Comparison of ENCODE assay signal across 25 cellular contexts in genomic region chr21:46091118-46091517, GRCh38. TPM values are rescaled to one million over a fixed set of nuclear protein-coding genes. Genes with fewer than 3 reads are reported as not detected.
DNase-seq lines count a peak whose midpoint lies in the region; ATAC-seq, FAIRE-seq and TF ChIP-seq lines count a peak whose summit lies in the region.
"Had no signal": no experiment of that assay in that cellular context is flagged by ENCODE, and none has a peak within 500 bp of the region (broad histone marks: within the 10 kb centered on the region; RNA-seq: fewer than 3 reads in every experiment).

No MANE protein-coding gene starts in this region.

- CTCF ChIA-PET in CD8-positive, alpha-beta T cell (lab: Charles Lee), result no interaction called here
- CTCF ChIA-PET in K562 (lab: Yijun Ruan, JAX; ENCODE audit: low intra/inter-chr PET ratio), result no interaction called here

- 7% methylated on average over 4 of the region's 4 CpGs for WGBS in K562 (ENCODE audit: insufficient coverage, low coverage, missing lambda C conversion rate)

- peak overlapping the region; percentile 71 for H3K27ac Mint-ChIP-seq in CD8-positive, alpha-beta T cell
- H3K27ac Mint-ChIP-seq in stimulated activated effector memory CD8-positive, alpha-beta T cell treated with anti-CD3 and anti-CD28 coated beads, Interleukin-12 subunit alpha, Interleukin-12 subunit beta, amount 100 ng/mL, for 72 hours, result peak overlapping the region; percentile 29
- H3K27ac Mint-ChIP-seq: activated CD4-positive, alpha-beta T cell treated with anti-CD3 and anti-CD28 coated beads for 36 hours; progenitor cell of endocrine pancreas; stimulated activated memory B cell treated with anti-CD40 and anti-IgM and Interleukin-4, amounts not matched to agents 10 μg/mL and 1 μg/mL and 100 μg/mL, for 72 hours had no signal

- no peak overlapping the region for H3K4me3 ChIP-seq in CD8-positive, alpha-beta T cell (ENCODE audit: low read depth, low read length)
- H3K4me3 ChIP-seq in K562, result no peak overlapping the region
- H3K4me3 ChIP-seq in muscle layer of colon (ENCODE audit: low read depth in 1 of 2, low read length in 2 of 2), result no peak overlapping the region
- H3K4me3 ChIP-seq: body of pancreas, lower lobe of right lung, SK-N-MC, upper lobe of right lung had no signal

- peaks cover 2% of the 10 kb centered on the region for H3K36me3 Mint-ChIP-seq in CD8-positive, alpha-beta T cell
- H3K36me3 Mint-ChIP-seq in stimulated activated effector memory CD8-positive, alpha-beta T cell treated with anti-CD3 and anti-CD28 coated beads, Interleukin-12 subunit alpha, Interleukin-12 subunit beta, amount 100 ng/mL, for 72 hours, result peaks cover 7% of the 10 kb centered on the region
- H3K36me3 Mint-ChIP-seq: activated naive CD4-positive, alpha-beta T cell treated with anti-CD3 and anti-CD28 coated beads, Interleukin-2, amount 50 U/mL, for 24 hours; stimulated activated memory B cell treated with anti-CD40 and anti-IgM and Interleukin-4, amounts not matched to agents 10 μg/mL and 1 μg/mL and 100 μg/mL, for 72 hours had no signal

- no peaks in the 10 kb centered on the region for H3K9me1 ChIP-seq in K562 (ENCODE audit: control insufficient read depth, insufficient read depth, low read length)

- no peak for DNase-seq in CD8-positive, alpha-beta T cell
- DNase-seq in K562 (ENCODE audit: extremely low read depth in 1 of 4, low spot score in 3 of 4), result no peak
- no peak for DNase-seq in stimulated activated effector memory CD8-positive, alpha-beta T cell treated with anti-CD3 and anti-CD28 coated beads, Interleukin-12 subunit alpha, Interleukin-12 subunit beta, amount 100 ng/mL, for 72 hours (ENCODE audit: low spot score in 2 of 2)
- no peak for DNase-seq in UCSD-AML1 (lab: John Stamatoyannopoulos, UW; ENCODE audit: unreplicated experiment)
- no peak for DNase-seq in GM03348 (ENCODE audit: low spot score)
- no peak for DNase-seq in anterior cingulate cortex (lab: John Stamatoyannopoulos, UW)
- DNase-seq: activated CD4-positive, alpha-beta T cell treated with anti-CD3 and anti-CD28 coated beads for 36 hours; body of pancreas; COR-L47; cortex of kidney; lower lobe of right lung; NCI-H1417; NCI-H2171 treated with DMSO at 0.1 percent for 48 hours; NCI-H774; stimulated activated CD4-positive, alpha-beta T cell treated with anti-CD3 and anti-CD28 coated beads, Interleukin-12 subunit alpha, Interleukin-12 subunit beta, amount 100 ng/mL, for 4 hours; T-helper 9 cell had no signal

- no peaks in the 10 kb centered on the region for H3K79me2 ChIP-seq in K562 (ENCODE audit: control insufficient read depth, insufficient read depth, low read length)

- ATAC-seq in CD8-positive, alpha-beta T cell, result no peak
- ATAC-seq in K562 (no peak), GM18870 (IDR thresholded peaks at IDR 0.05; ENCODE audit: unreplicated experiment) (no peak)
- no peak for ATAC-seq in stimulated activated effector memory CD8-positive, alpha-beta T cell treated with anti-CD3 and anti-CD28 coated beads, Interleukin-12 subunit alpha, Interleukin-12 subunit beta, amount 100 ng/mL, for 72 hours
- ATAC-seq: activated CD4-positive, alpha-beta T cell treated with anti-CD3 and anti-CD28 coated beads for 36 hours; body of pancreas; Panc1; stimulated activated memory B cell treated with anti-CD40 and anti-IgM and Interleukin-4, amounts not matched to agents 10 μg/mL and 1 μg/mL and 100 μg/mL, for 72 hours; upper lobe of right lung had no signal

- intact Hi-C loops in CD8-positive, alpha-beta T cell (cut with DNase I, micrococcal nuclease), result no loop called here
- intact Hi-C loops in K562 (cut with micrococcal nuclease), result no loop called here

- no peaks in the 10 kb centered on the region for H3K9me3 ChIP-seq in CD8-positive, alpha-beta T cell (ENCODE audit: low read length)
- H3K9me3 ChIP-seq in K562 (replicated peaks; ENCODE audit: control insufficient read depth, insufficient read depth, low read depth, low read length) (no peaks in the 10 kb centered on the region), muscle layer of colon (ENCODE audit: low read length) (no peaks in the 10 kb centered on the region)
- H3K9me3 ChIP-seq: body of pancreas, lower lobe of right lung, upper lobe of right lung had no signal

- TF ChIP-seq RAD21 in K562 (CRISPR knock-in tag; conservative IDR thresholded peaks at IDR 0.05 in 1 of 2, IDR thresholded peaks at IDR 0.05 in 1 of 2), result no peak

- no peaks in the 10 kb centered on the region for H3K27me3 ChIP-seq in CD8-positive, alpha-beta T cell (ENCODE audit: insufficient read depth, low read length)
- H3K27me3 ChIP-seq in K562 (ENCODE audit: control insufficient read depth in 2 of 2, insufficient read depth in 2 of 2, low read length in 2 of 2), result peaks cover 18 to 43% of the 10 kb centered on the region in 2 experiments; a peak in 4 of 5 replicates
- H3K27me3 ChIP-seq in muscle layer of colon (ENCODE audit: control insufficient read depth in 1 of 2, insufficient read depth in 2 of 2, low read length in 2 of 2), result no peaks in the 10 kb centered on the region
- H3K27me3 ChIP-seq: body of pancreas, upper lobe of right lung had no signal

- H3K27ac ChIP-seq in CD8-positive, alpha-beta T cell (ENCODE audit: low read depth, low read length), result no peak overlapping the region
- H3K27ac ChIP-seq in K562 (ENCODE audit: extremely low read depth, low read depth, low read length) (no peak overlapping the region), muscle layer of colon (ENCODE audit: low read depth, low read length) (peak overlapping the region; percentile 93)
- H3K27ac ChIP-seq: SK-N-MC had no signal

- POLR2A ChIA-PET in CD8-positive, alpha-beta T cell (lab: Charles Lee), result no interaction called here
- POLR2A ChIA-PET in K562 (lab: Yijun Ruan, JAX), result no interaction called here

- TF ChIP-seq EP300 in K562 (IDR thresholded peaks at IDR 0.05; ENCODE audit: low read length), result no peak

- BruUV-seq in K562 (replicated peaks; lab: Mats Ljungman, UMichigan), result no TSS peak

- in situ Hi-C loops in K562 (cut with MboI), result no loop called here

- H2AFZ ChIP-seq in K562 (ENCODE audit: low read depth, low read length), result no peak overlapping the region

- peaks cover 4% of the 10 kb centered on the region for H3K4me1 Mint-ChIP-seq in CD8-positive, alpha-beta T cell (ENCODE audit: low read depth)
- H3K4me1 Mint-ChIP-seq in stimulated activated effector memory CD8-positive, alpha-beta T cell treated with anti-CD3 and anti-CD28 coated beads, Interleukin-12 subunit alpha, Interleukin-12 subunit beta, amount 100 ng/mL, for 72 hours, result peaks cover 6% of the 10 kb centered on the region
- H3K4me1 Mint-ChIP-seq: activated CD4-positive, alpha-beta T cell treated with anti-CD3 and anti-CD28 coated beads for 36 hours; activated naive CD4-positive, alpha-beta T cell treated with anti-CD3 and anti-CD28 coated beads, Interleukin-2, amount 50 U/mL, for 24 hours; stimulated activated memory B cell treated with anti-CD40 and anti-IgM and Interleukin-4, amounts not matched to agents 10 μg/mL and 1 μg/mL and 100 μg/mL, for 72 hours had no signal

- no peaks in the 10 kb centered on the region for H3K4me1 ChIP-seq in CD8-positive, alpha-beta T cell (ENCODE audit: insufficient read depth, low read length)
- H3K4me1 ChIP-seq in K562 (replicated peaks in 1 of 2; ENCODE audit: control insufficient read depth in 2 of 2, insufficient read depth in 2 of 2, low read length in 2 of 2) (no peaks in the 10 kb centered on the region), muscle layer of colon (ENCODE audit: insufficient read depth, low read length) (peaks cover 55% of the 10 kb centered on the region)
- H3K4me1 ChIP-seq: body of pancreas, lower lobe of right lung had no signal

- H3K9me3 Mint-ChIP-seq in CD8-positive, alpha-beta T cell, result peaks cover 17% of the 10 kb centered on the region
- H3K9me3 Mint-ChIP-seq in stimulated activated effector memory CD8-positive, alpha-beta T cell treated with anti-CD3 and anti-CD28 coated beads, Interleukin-12 subunit alpha, Interleukin-12 subunit beta, amount 100 ng/mL, for 72 hours, result peaks cover 18% of the 10 kb centered on the region

- no peaks in the 10 kb centered on the region for H3K36me3 ChIP-seq in CD8-positive, alpha-beta T cell (ENCODE audit: insufficient read depth, low read length)
- H3K36me3 ChIP-seq in K562 (ENCODE audit: control insufficient read depth, insufficient read depth, low read length), result no peaks in the 10 kb centered on the region
- no peaks in the 10 kb centered on the region for H3K36me3 ChIP-seq in muscle layer of colon (ENCODE audit: insufficient read depth, low read length)
- H3K36me3 ChIP-seq: lower lobe of right lung, upper lobe of right lung had no signal

- no peak overlapping the region for H3K4me3 Mint-ChIP-seq in CD8-positive, alpha-beta T cell
- H3K4me3 Mint-ChIP-seq in stimulated activated effector memory CD8-positive, alpha-beta T cell treated with anti-CD3 and anti-CD28 coated beads, Interleukin-12 subunit alpha, Interleukin-12 subunit beta, amount 100 ng/mL, for 72 hours, result no peak overlapping the region
- H3K4me3 Mint-ChIP-seq: activated CD4-positive, alpha-beta T cell treated with anti-CD3 and anti-CD28 coated beads for 36 hours; activated naive CD4-positive, alpha-beta T cell treated with anti-CD3 and anti-CD28 coated beads, Interleukin-2, amount 50 U/mL, for 24 hours; stimulated activated memory B cell treated with anti-CD40 and anti-IgM and Interleukin-4, amounts not matched to agents 10 μg/mL and 1 μg/mL and 100 μg/mL, for 72 hours had no signal

- no peak for TF ChIP-seq CTCF in CD8-positive, alpha-beta T cell (IDR thresholded peaks at IDR 0.05)
- TF ChIP-seq CTCF in K562 (IDR thresholded peaks at IDR 0.05 in 2 of 3, conservative IDR thresholded peaks at IDR 0.05 in 1 of 3; ENCODE audit: insufficient read depth in 2 of 3, low read depth in 1 of 3, low read length in 3 of 3), result no peak

- FAIRE-seq in K562 (lab: Jason Lieb, UNC), result no peak
- FAIRE-seq: H54 had no signal

- 0 out of 2 replicates have a peak, but pooled peaks cover 5% of the 10 kb centered on the region for H4K20me1 ChIP-seq in K562 (replicated peaks; ENCODE audit: control insufficient read depth, insufficient read depth, low read length)

- no peaks in the 10 kb centered on the region for H3K27me3 Mint-ChIP-seq in CD8-positive, alpha-beta T cell (ENCODE audit: low read depth)
- H3K27me3 Mint-ChIP-seq: activated naive CD4-positive, alpha-beta T cell treated with anti-CD3 and anti-CD28 coated beads, Interleukin-2, amount 50 U/mL, for 24 hours had no signal

- H3K4me2 ChIP-seq in K562 (ENCODE audit: insufficient read depth, low read length), result no peak overlapping the region

- H3K9ac ChIP-seq in K562 (ENCODE audit: insufficient read depth in 1 of 2, low read depth in 2 of 2, low read length in 2 of 2) (no peak overlapping the region), muscle layer of colon (ENCODE audit: low read length) (no peak overlapping the region)

- TF ChIP-seq POLR2A in K562 (conservative IDR thresholded peaks at IDR 0.05), result no peak

RNA-seq across cellular contexts. Expression of gene COL6A2, which starts 6.8 kb away (rescaled TPM):
- total RNA-seq in CD8-positive, alpha-beta T cell, result 10 to 100 TPM; 74.4 to 80.6 TPM
- total RNA-seq in K562 (2011; cell fraction: chromatin; rRNA removed; ENCODE audit: low replicate concordance), result 3.1 and 5.2 TPM in 2 replicates
- 4.2 and 5.5 TPM in 2 replicates for total RNA-seq in K562 (2011; cell fraction: nucleolus; rRNA removed)
- 1.4 and 2.1 TPM in 2 replicates for total RNA-seq in K562 (2011; cell fraction: nucleoplasm; rRNA removed)
- 0.41 and 0.45 TPM in 2 replicates for total RNA-seq in K562 (2014; rRNA removed)
- not detected in 2 replicates for total RNA-seq in K562 (2014; rRNA removed; fragmentation: Illumina TruSeq; extraction: Trizol)
- 0.07 and 0.11 TPM in 2 replicates for total RNA-seq in K562 (2015; rRNA removed; fragmentation: Illumina TruSeq; extraction: Trizol)
- 1.1 and 1.3 TPM in 2 replicates for total RNA-seq in K562 (2021)
- 0.18 and 0.41 TPM in 2 replicates for polyA plus RNA-seq in K562 (2011; rRNA removed)
- 0.12 and 0.30 TPM in 2 replicates for polyA plus RNA-seq in K562 (2011; cell fraction: cytosol; rRNA removed)
- 0.83 and 1.8 TPM in 2 replicates for polyA plus RNA-seq in K562 (2011; cell fraction: nucleus; rRNA removed)
- 0.35 and 8.2 TPM in 2 replicates for polyA plus RNA-seq in K562 (2012)
- polyA plus RNA-seq in K562 (2014; fragmentation: Illumina TruSeq; extraction: Trizol), result 0.07 and 0.17 TPM in 2 replicates
- polyA plus RNA-seq in K562 (2014; fragmentation: Nextera tagmentation; extraction: Ambion mirVana), result not detected
- polyA plus RNA-seq in K562 (2014; rRNA removed), result 0.29 and 0.47 TPM in 2 replicates
- 0.18 and 0.36 TPM in 2 replicates for polyA minus RNA-seq in K562 (2011; rRNA and poly(A)+ RNA removed)
- 0.64 and 1.4 TPM in 2 replicates for polyA minus RNA-seq in K562 (2011; cell fraction: cytosol; rRNA and poly(A)+ RNA removed)
- 0.67 and 1.2 TPM in 2 replicates for polyA minus RNA-seq in K562 (2011; cell fraction: nucleus; rRNA and poly(A)+ RNA removed)

Comparison
In these comparisons a context has a peak if more than half of its experiments do, and no peak if none do; other contexts are left out.
1. RNA of gene COL6A2, which starts 6.8 kb away (total RNA-seq): 74.4 to 80.6 TPM in CD8-positive, alpha-beta T cell; 0.07 to 5.5 TPM in K562; every median in the first group is over 10 times any median in the second.